2 cellular contexts compared by ENCODE assay signal in the genomic region with DNA sequence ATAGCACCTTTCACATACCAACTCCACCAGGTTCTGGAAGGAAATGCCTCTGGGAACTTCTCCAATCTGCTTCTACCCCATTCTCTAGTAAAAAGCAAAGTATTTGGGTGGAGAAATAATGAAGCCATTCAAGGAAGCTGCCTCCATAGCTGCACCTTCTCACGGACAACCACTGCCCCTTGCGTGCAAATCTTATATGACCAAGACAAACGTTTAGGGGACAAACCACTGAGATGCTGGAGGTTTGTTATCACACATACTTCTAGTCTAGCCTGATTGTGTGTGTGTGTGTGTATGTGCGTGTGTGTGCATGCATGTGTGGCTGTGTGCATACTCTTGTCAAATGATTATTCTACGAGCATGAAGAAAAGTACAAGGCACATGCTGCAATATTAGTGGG.
TF ChIP-seq lines count a peak whose summit lies in the region.

No MANE protein-coding gene starts in this region.

TF ChIP-seq in IMR-90, 13 proteins besides CTCF, POLR2A, EP300 and RAD21:
- TF ChIP-seq RCOR1 (IDR thresholded peaks at IDR 0.05; ENCODE audit: insufficient replicate concordance, low read length) (no peak), MXI1 (IDR thresholded peaks at IDR 0.05; ENCODE audit: borderline replicate concordance, low read depth, low read length) (no peak), CEBPB (IDR thresholded peaks at IDR 0.05; ENCODE audit: low read depth, low read length) (no peak)

TF ChIP-seq in H1, 55 proteins besides CTCF, POLR2A, EP300 and RAD21:
- TF ChIP-seq SRF (IDR thresholded peaks at IDR 0.05; ENCODE audit: low read depth, low read length) (no peak), GABPA (IDR thresholded peaks at IDR 0.05; ENCODE audit: borderline replicate concordance, insufficient read depth, low read length) (no peak), RXRA (IDR thresholded peaks at IDR 0.05; ENCODE audit: insufficient read depth, low read depth, low read length) (no peak), TCF12 (IDR thresholded peaks at IDR 0.05; ENCODE audit: low read depth, low read length) (no peak), EZH2 (IDR thresholded peaks at IDR 0.05; ENCODE audit: low read depth, low read length, severe bottlenecking) (no peak), CBX5 (IDR thresholded peaks at IDR 0.05; ENCODE audit: low read depth, low read length) (no peak), KDM1A (IDR thresholded peaks at IDR 0.05; ENCODE audit: borderline replicate concordance, low read length) (no peak), CHD2 (IDR thresholded peaks at IDR 0.05; ENCODE audit: low read length) (no peak), MAFK (IDR thresholded peaks at IDR 0.05; ENCODE audit: low read depth, low read length) (no peak), PHF8 (conservative IDR thresholded peaks at IDR 0.05; ENCODE audit: low read depth, low read length) (no peak), SUZ12 (IDR thresholded peaks at IDR 0.05; ENCODE audit: low read length) (no peak)
- TF ChIP-seq, protein P1, sequence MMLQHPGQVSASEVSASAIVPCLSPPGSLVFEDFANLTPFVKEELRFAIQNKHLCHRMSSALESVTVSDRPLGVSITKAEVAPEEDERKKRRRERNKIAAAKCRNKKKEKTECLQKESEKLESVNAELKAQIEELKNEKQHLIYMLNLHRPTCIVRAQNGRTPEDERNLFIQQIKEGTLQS (IDR thresholded peaks at IDR 0.05; ENCODE audit: insufficient read depth, low read depth, low read length) = no peak
